20 cellular contexts compared by ENCODE assay signal in genomic region chr16:70254965-70255286, GRCh38.
"Had no signal": no experiment of that assay in that cellular context is flagged by ENCODE, and none has a peak within 500 bp of the region (broad histone marks: within the 10 kb centered on the region; RNA-seq: fewer than 3 reads in every experiment).

No MANE protein-coding gene starts in this region.

- DNase-seq: effector memory CD4-positive, alpha-beta T cell; heart left ventricle; hippocampal formation; left colon; left ventricle myocardium superior; mesendoderm; naive B cell; small intestine; stimulated activated CD4-positive, alpha-beta T cell treated with anti-CD3 and anti-CD28 coated beads, Interleukin-12 subunit alpha, Interleukin-12 subunit beta, amount 100 ng/mL, for 4 hours; stimulated activated naive CD4-positive, alpha-beta T cell treated with Interleukin-2 at 50 U/mL for 16 hours; thyroid gland had no signal

- H3K27me3 ChIP-seq: heart left ventricle, suprapubic skin, thyroid gland had no signal

- H3K4me3 ChIP-seq: heart left ventricle, lung, psoas muscle, suprapubic skin, thyroid gland had no signal

- H3K4me1 Mint-ChIP-seq: nephron had no signal

- H3K27ac Mint-ChIP-seq: nephron, type B pancreatic cell had no signal

- H3K9me3 ChIP-seq: heart left ventricle, psoas muscle, suprapubic skin, thyroid gland had no signal

- H3K27ac ChIP-seq: heart left ventricle, psoas muscle, suprapubic skin, thyroid gland had no signal

- ATAC-seq: esophagus mucosa, heart left ventricle, left colon, left ventricle myocardium superior, psoas muscle had no signal

- H3K9me3 Mint-ChIP-seq: naive B cell, nephron, type B pancreatic cell had no signal

- H3K4me3 Mint-ChIP-seq: nephron, type B pancreatic cell had no signal

- FAIRE-seq: endometrium, frontal cortex, small intestine, urothelium cell line had no signal

- H3K27me3 Mint-ChIP-seq: naive B cell, type B pancreatic cell had no signal
